In genomic region chr4:5215321-5215720, GRCh38 we compare ENCODE assay signal across 23 cellular contexts.
"Had no signal": no experiment of that assay in that cellular context is flagged by ENCODE, and none has a peak within 500 bp of the region (broad histone marks: within the 10 kb centered on the region; RNA-seq: fewer than 3 reads in every experiment).

No MANE protein-coding gene starts in this region.

- DNase-seq: activated B cell treated with CpG ODN at 0.5 μM for 24 hours; activated CD8-positive, alpha-beta memory T cell treated with anti-CD3 and anti-CD28 coated beads, Interleukin-2, amount 10 ng/mL, durations not matched to agents 7 days and 5 days; activated CD8-positive, alpha-beta T cell treated with anti-CD3 and anti-CD28 coated beads, Interleukin-2, amount 10 ng/mL, durations not matched to agents 7 days and 5 days; activated naive CD4-positive, alpha-beta T cell; activated T-cell treated with anti-CD3 and anti-CD28 coated beads, Interleukin-2, amount 50 U/mL, for 48 hours; esophagus squamous epithelium; glutamatergic neuron; left lung; lower lobe of right lung; mesendoderm; natural killer cell; ovary; sigmoid colon; small intestine; stimulated activated CD4-positive, alpha-beta T cell treated with anti-CD3 and anti-CD28 coated beads, Interleukin-4, amount 100 ng/mL, for 24 hours; stimulated activated naive CD8-positive, alpha-beta T cell treated with anti-CD3 and anti-CD28 coated beads, Interleukin-15, amount 100 ng/mL, for 72 hours; uterus had no signal

- H3K4me3 ChIP-seq: breast epithelium, esophagus squamous epithelium, left lung, lower lobe of right lung, ovary, prostate gland, sigmoid colon, uterus had no signal

- H3K4me1 ChIP-seq: breast epithelium, esophagus squamous epithelium, left lung, lower lobe of right lung, prostate gland, sigmoid colon, uterus had no signal

- H3K36me3 ChIP-seq: breast epithelium, esophagus squamous epithelium, left lung, lower lobe of right lung, neutrophil, ovary, prostate gland, sigmoid colon, uterus had no signal

- H3K27ac ChIP-seq: breast epithelium, epithelial cell of prostate, esophagus squamous epithelium, left lung, lower lobe of right lung, neutrophil, ovary, prostate gland, sigmoid colon, uterus had no signal

- H3K9me3 ChIP-seq: breast epithelium, esophagus squamous epithelium, left lung, lower lobe of right lung, neutrophil, ovary, prostate gland, sigmoid colon, uterus had no signal

- H3K27me3 ChIP-seq: breast epithelium, esophagus squamous epithelium, left lung, neutrophil, ovary, sigmoid colon, uterus had no signal

- ATAC-seq: activated CD8-positive, alpha-beta memory T cell treated with anti-CD3 and anti-CD28 coated beads, Interleukin-2, amount 10 ng/mL, durations not matched to agents 7 days and 5 days; activated CD8-positive, alpha-beta T cell treated with anti-CD3 and anti-CD28 coated beads, Interleukin-2, amount 10 ng/mL, durations not matched to agents 7 days and 5 days; activated naive CD4-positive, alpha-beta T cell treated with anti-CD3 and anti-CD28 coated beads, Interleukin-2, amount 50 U/mL, for 72 hours; left lung; lower lobe of right lung; natural killer cell; stimulated activated effector memory CD8-positive, alpha-beta T cell treated with anti-CD3 and anti-CD28 coated beads, Interleukin-12 subunit alpha, Interleukin-12 subunit beta, amount 100 ng/mL, for 72 hours; stimulated activated naive CD8-positive, alpha-beta T cell treated with anti-CD3 and anti-CD28 coated beads, Interleukin-15, amount 100 ng/mL, for 72 hours had no signal
